Comparison of ENCODE assay signal across 23 cellular contexts in genomic region chr20:4220756-4221155, GRCh38. TPM values are rescaled to one million over a fixed set of nuclear protein-coding genes. Genes with fewer than 3 reads are reported as not detected.
DNase-seq lines count a peak whose midpoint lies in the region; ATAC-seq and TF ChIP-seq lines count a peak whose summit lies in the region.
"Had no signal": no experiment of that assay in that cellular context is flagged by ENCODE, and none has a peak within 500 bp of the region (broad histone marks: within the 10 kb centered on the region; RNA-seq: fewer than 3 reads in every experiment).

No MANE protein-coding gene starts in this region.

- peak overlapping the region; percentile 47 for H3K27ac Mint-ChIP-seq in activated T-cell treated with anti-CD3 and anti-CD28 coated beads, Interleukin-2, amount 50 U/mL, for 72 hours
- no peak overlapping the region for H3K27ac Mint-ChIP-seq in activated T-cell treated with anti-CD3 and anti-CD28 coated beads, Interleukin-2, amount 50 U/mL, for 24 hours
- peak overlapping the region; percentile 39 for H3K27ac Mint-ChIP-seq in glutamatergic neuron (ENCODE audit: unreplicated experiment)
- H3K27ac Mint-ChIP-seq: activated B cell treated with CpG ODN at 0.5 μM for 24 hours; activated CD8-positive, alpha-beta T cell treated with anti-CD3 and anti-CD28 coated beads for 36 hours had no signal

- no peaks in the 10 kb centered on the region for H3K9me3 Mint-ChIP-seq in activated T-cell treated with anti-CD3 and anti-CD28 coated beads, Interleukin-2, amount 50 U/mL, for 72 hours
- H3K9me3 Mint-ChIP-seq in activated T-cell treated with anti-CD3 and anti-CD28 coated beads, Interleukin-2, amount 50 U/mL, for 24 hours: no peaks in the 10 kb centered on the region
- peaks cover 2% of the 10 kb centered on the region for H3K9me3 Mint-ChIP-seq in glutamatergic neuron (ENCODE audit: unreplicated experiment)
- H3K9me3 Mint-ChIP-seq: activated B cell treated with CpG ODN at 0.5 μM for 24 hours; activated CD8-positive, alpha-beta T cell treated with anti-CD3 and anti-CD28 coated beads for 36 hours; stimulated activated naive CD8-positive, alpha-beta T cell treated with anti-CD3 and anti-CD28 coated beads, Interleukin-15, amount 100 ng/mL, for 72 hours had no signal

- H3K4me1 Mint-ChIP-seq in activated T-cell treated with anti-CD3 and anti-CD28 coated beads, Interleukin-2, amount 50 U/mL, for 72 hours (ENCODE audit: low read depth): peaks cover 16% of the 10 kb centered on the region
- peaks cover 13% of the 10 kb centered on the region for H3K4me1 Mint-ChIP-seq in activated T-cell treated with anti-CD3 and anti-CD28 coated beads, Interleukin-2, amount 50 U/mL, for 24 hours (ENCODE audit: low read depth)
- peaks cover 16% of the 10 kb centered on the region for H3K4me1 Mint-ChIP-seq in glutamatergic neuron (ENCODE audit: low read depth, unreplicated experiment)

- no peaks in the 10 kb centered on the region for H3F3A ChIP-seq in MM.1S (ENCODE audit: insufficient read depth, low read length)

- H4K20me1 ChIP-seq in MM.1S (ENCODE audit: insufficient read depth, low read length): no peaks in the 10 kb centered on the region
- H4K20me1 ChIP-seq: BLaER1 had no signal

- WGBS in testis, 2 donors: 52 to 67% methylated on average over 6 of the region's 6 CpGs

- H3K4me2 ChIP-seq in MM.1S (ENCODE audit: low read depth, low read length): peak overlapping the region; percentile 72; the same call in 1 of the 2 replicates

- no peaks in the 10 kb centered on the region for H3K9me2 ChIP-seq in MM.1S (replicated peaks; ENCODE audit: insufficient read depth, low read length)

- no peak overlapping the region for H3K4me3 ChIP-seq in MM.1S (ENCODE audit: low read length)
- H3K4me3 ChIP-seq in testis: peak overlapping the region in 1 of 2 donors; percentile 56
- H3K4me3 ChIP-seq: mucosa of descending colon, SK-N-MC had no signal

- H3K36me3 Mint-ChIP-seq in activated T-cell treated with anti-CD3 and anti-CD28 coated beads, Interleukin-2, amount 50 U/mL, for 72 hours (ENCODE audit: insufficient read depth in 2 of 2): no peaks in the 10 kb centered on the region
- H3K36me3 Mint-ChIP-seq in activated T-cell treated with anti-CD3 and anti-CD28 coated beads, Interleukin-2, amount 50 U/mL, for 24 hours (ENCODE audit: low read depth): no peaks in the 10 kb centered on the region
- H3K36me3 Mint-ChIP-seq in glutamatergic neuron (ENCODE audit: unreplicated experiment): no peaks in the 10 kb centered on the region

- H3K9ac ChIP-seq in MM.1S (ENCODE audit: low read length): peak overlapping the region; percentile 50; the same call in 1 of the 2 replicates

- no peak for DNase-seq in activated T-cell treated with anti-CD3 and anti-CD28 coated beads, Interleukin-2, amount 50 U/mL, for 72 hours
- no peak for DNase-seq in activated T-cell treated with anti-CD3 and anti-CD28 coated beads, Interleukin-2, amount 50 U/mL, for 24 hours
- DNase-seq in MM.1S (no peak), glutamatergic neuron (no peak), testis (no peak), GOT3 (lab: John Stamatoyannopoulos, UW) (no peak)
- DNase-seq in activated effector memory CD4-positive, alpha-beta T cell treated with anti-CD3 and anti-CD28 coated beads, Interleukin-2, amount 50 U/mL, for 16 hours: no peak
- DNase-seq: NCI-H1436 treated with DMSO at 0.1 percent for 48 hours, T1000 had no signal

- TF ChIP-seq CTCF in MM.1S (IDR thresholded peaks at IDR 0.05; ENCODE audit: low read length) (no peak), glutamatergic neuron (IDR thresholded peaks at IDR 0.05; ENCODE audit: partially characterized antibody, unreplicated experiment) (no peak), testis (IDR thresholded peaks at IDR 0.05) (no peak)

- TF ChIP-seq POLR2A in testis (IDR thresholded peaks at IDR 0.05): no peak

- peaks cover 47% of the 10 kb centered on the region for H3K27me3 Mint-ChIP-seq in activated T-cell treated with anti-CD3 and anti-CD28 coated beads, Interleukin-2, amount 50 U/mL, for 72 hours (ENCODE audit: low read depth)
- peaks cover 70% of the 10 kb centered on the region for H3K27me3 Mint-ChIP-seq in activated T-cell treated with anti-CD3 and anti-CD28 coated beads, Interleukin-2, amount 50 U/mL, for 24 hours
- peaks cover 8% of the 10 kb centered on the region for H3K27me3 Mint-ChIP-seq in glutamatergic neuron (ENCODE audit: unreplicated experiment)

- peak overlapping the region; percentile 82 for H2AFZ ChIP-seq in MM.1S (ENCODE audit: low read length)

- intact Hi-C loops in testis (cut with DNase I; ENCODE audit: low total_unique reads): no loop called here

- H3K9me3 ChIP-seq in MM.1S (replicated peaks; ENCODE audit: insufficient read depth, low read length) (no peaks in the 10 kb centered on the region), testis (no peaks in the 10 kb centered on the region)
- H3K9me3 ChIP-seq: BLaER1, heart right ventricle, left lung, mucosa of descending colon, neutrophil, transverse colon had no signal

- H3K27ac ChIP-seq in MM.1S (ENCODE audit: low read length) (no peak overlapping the region), testis (peak overlapping the region; percentile 53 to 64)
- H3K27ac ChIP-seq: BLaER1, heart right ventricle, left lung, neutrophil, RWPE1, SK-N-MC, transverse colon had no signal

- H3K4me1 ChIP-seq in MM.1S (ENCODE audit: low read length) (no peaks in the 10 kb centered on the region), testis (peaks cover 6% of the 10 kb centered on the region)
- H3K4me1 ChIP-seq: BLaER1 had no signal

- no peaks in the 10 kb centered on the region for H3K36me3 ChIP-seq in MM.1S (replicated peaks; ENCODE audit: insufficient read depth, low read length)
- no peaks in the 10 kb centered on the region for H3K36me3 ChIP-seq in testis (ENCODE audit: low read depth, missing control alignments)
- H3K36me3 ChIP-seq: BLaER1, heart right ventricle, left lung, neutrophil, transverse colon had no signal

- H3K79me2 ChIP-seq in MM.1S (ENCODE audit: low read length): no peaks in the 10 kb centered on the region

- no peak for ATAC-seq in activated T-cell treated with anti-CD3 and anti-CD28 coated beads, Interleukin-2, amount 50 U/mL, for 72 hours (replicated peaks in 1 of 2)
- ATAC-seq in GM21528 (IDR thresholded peaks at IDR 0.05; ENCODE audit: low FRiP score, unreplicated experiment): no peak

- H3K27me3 ChIP-seq in MM.1S (replicated peaks; ENCODE audit: insufficient read depth, low read length) (no peaks in the 10 kb centered on the region), testis (no peaks in the 10 kb centered on the region)
- H3K27me3 ChIP-seq: BLaER1 had no signal

- H3K4me3 Mint-ChIP-seq in activated T-cell treated with anti-CD3 and anti-CD28 coated beads, Interleukin-2, amount 50 U/mL, for 72 hours: peak overlapping the region in 1 of 2 donors; percentile 60
- H3K4me3 Mint-ChIP-seq in activated T-cell treated with anti-CD3 and anti-CD28 coated beads, Interleukin-2, amount 50 U/mL, for 24 hours: no peak overlapping the region
- H3K4me3 Mint-ChIP-seq in glutamatergic neuron (ENCODE audit: unreplicated experiment): no peak overlapping the region

RNA-seq across cellular contexts. Expression of gene ADRA1D, which starts 28.3 kb away (rescaled TPM):
- not detected for total RNA-seq in activated T-cell treated with anti-CD3 and anti-CD28 coated beads, Interleukin-2, amount 50 U/mL, for 72 hours
- total RNA-seq in glutamatergic neuron (ENCODE audit: unreplicated experiment) (not detected), testis (10 to 100 TPM in 1 of 2 donors, 1 to 10 TPM in 1; 1.7 to 11.5 TPM)
- polyA plus RNA-seq in testis (ENCODE audit: insufficient read depth, low read depth, low replicate concordance): 1.4 TPM
- total RNA-seq: activated B cell treated with CpG ODN at 0.5 μM for 24 hours; activated CD8-positive, alpha-beta T cell treated with anti-CD3 and anti-CD28 coated beads for 36 hours; Daoy; H4 had no signal
